ENCODE assay signal across 17 cellular contexts in genomic region chr13:65892859-65893258, GRCh38.
"Had no signal": no experiment of that assay in that cellular context is flagged by ENCODE, and none has a peak within 500 bp of the region (broad histone marks: within the 10 kb centered on the region; RNA-seq: fewer than 3 reads in every experiment).

No MANE protein-coding gene starts in this region.

- H3K36me3 ChIP-seq: adrenal gland, lower lobe of right lung, neutrophil, transverse colon had no signal

- H3K4me3 ChIP-seq: adrenal gland, body of pancreas, lower lobe of right lung, SK-N-MC, transverse colon had no signal

- H3K4me1 ChIP-seq: adrenal gland, body of pancreas, lower lobe of right lung, transverse colon had no signal

- ATAC-seq: body of pancreas, left cardiac atrium, lower lobe of right lung, right cardiac atrium had no signal

- DNase-seq: activated CD4-positive, alpha-beta T cell treated with anti-CD3 and anti-CD28 coated beads, Interleukin-2, amount 50 U/mL, for 1 hour; activated CD4-positive, CD25-positive, alpha-beta regulatory T cell; activated naive CD4-positive, alpha-beta T cell treated with anti-CD3 and anti-CD28 coated beads, Interleukin-2, amount 50 U/mL, for 16 hours; adrenal gland; body of pancreas; glutamatergic neuron; immature natural killer cell; left cardiac atrium; lower lobe of right lung; naive B cell; posterior cingulate gyrus; right cardiac atrium; stimulated activated naive CD4-positive, alpha-beta T cell; substantia nigra; transverse colon had no signal

- H3K27ac ChIP-seq: adrenal gland, body of pancreas, lower lobe of right lung, neutrophil, SK-N-MC, transverse colon had no signal

- H3K27me3 ChIP-seq: adrenal gland, body of pancreas, neutrophil, transverse colon had no signal

- H3K9me3 ChIP-seq: adrenal gland, body of pancreas, lower lobe of right lung, neutrophil, transverse colon had no signal
